8 cellular contexts compared by ENCODE assay signal in the genomic region with DNA sequence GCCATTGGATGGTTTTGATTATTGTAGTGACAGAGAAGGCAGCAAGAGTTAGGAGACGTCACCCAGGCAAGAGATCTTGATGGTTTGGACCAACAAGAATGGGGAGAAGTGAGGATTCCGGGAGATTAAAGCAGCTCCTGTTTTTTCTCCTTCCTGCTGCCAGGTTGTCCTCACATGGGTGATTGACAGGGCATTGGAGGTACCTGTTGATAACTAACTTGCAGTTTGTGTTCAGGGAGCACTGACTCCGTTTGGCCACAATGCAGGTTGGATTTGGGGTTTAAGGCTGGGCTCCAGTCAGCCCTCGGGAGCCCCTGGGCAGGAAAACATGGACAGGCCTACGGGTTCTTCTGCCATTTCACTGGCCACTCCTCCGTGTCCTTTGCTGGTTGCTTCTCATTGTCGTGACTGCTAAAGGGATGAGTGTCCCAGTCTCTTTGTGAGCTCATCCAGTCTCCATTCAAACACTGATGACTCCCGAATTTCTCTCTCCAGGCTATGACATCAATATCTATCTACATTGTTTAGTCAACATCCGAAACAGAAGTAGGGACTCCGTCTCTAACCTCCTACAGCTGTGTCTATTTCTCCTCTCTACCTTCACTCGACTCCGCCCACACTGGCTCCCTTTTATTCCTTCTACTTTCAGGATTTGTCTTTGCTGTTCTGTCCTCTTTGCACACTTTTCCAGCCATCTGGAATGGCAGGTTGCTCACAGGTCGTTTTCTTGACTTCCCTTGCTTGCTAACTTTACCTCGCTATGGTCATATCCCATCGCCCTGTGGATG. TPM values are rescaled to one million over a fixed set of nuclear protein-coding genes. Genes with fewer than 3 reads are reported as not detected.
DNase-seq lines count a peak whose midpoint lies in the region; ATAC-seq and TF ChIP-seq lines count a peak whose summit lies in the region.

No MANE protein-coding gene starts in this region.

- H3K4me1 ChIP-seq in OCI-LY1 (ENCODE audit: insufficient read depth, low read length, severe bottlenecking) (peaks cover 45% of the 10 kb centered on the region), endodermal cell (ENCODE audit: control insufficient read depth, insufficient read depth, low read length) (peaks cover 5% of the 10 kb centered on the region), osteoblast (ENCODE audit: insufficient read depth, low read length) (peaks cover 37% of the 10 kb centered on the region)

- no peak for ATAC-seq in HG03135 (IDR thresholded peaks at IDR 0.05; ENCODE audit: unreplicated experiment)

- WGBS in endodermal cell (ENCODE audit: insufficient coverage in 1 of 2, insufficient read length in 1 of 2), 2 experiments, result 91 to 93% methylated on average over 15 of the region's 15 CpGs

- no peak overlapping the region for H2AFZ ChIP-seq in OCI-LY1 (ENCODE audit: low read length)
- no peak overlapping the region for H2AFZ ChIP-seq in osteoblast (ENCODE audit: low read length)

- H3K27me3 ChIP-seq in OCI-LY1 (ENCODE audit: insufficient read depth, low read length) (no peaks in the 10 kb centered on the region), endodermal cell (ENCODE audit: control insufficient read depth, insufficient read depth, low read length, poor library complexity, severe bottlenecking) (no peaks in the 10 kb centered on the region), osteoblast (ENCODE audit: insufficient read depth, low read length) (no peaks in the 10 kb centered on the region)

- peaks cover 7% of the 10 kb centered on the region for H3K9me3 Mint-ChIP-seq in endodermal cell

- H3K27ac Mint-ChIP-seq in endodermal cell, result peak overlapping the region; percentile 60

- H3K4me3 ChIP-seq in OCI-LY1 (ENCODE audit: low read depth, low read length, poor library complexity, severe bottlenecking), result peak overlapping the region; percentile 81
- H3K4me3 ChIP-seq in endodermal cell (ENCODE audit: low read length), result peak overlapping the region; percentile 91
- peak overlapping the region; percentile 95 for H3K4me3 ChIP-seq in osteoblast (ENCODE audit: insufficient read depth, low read length)

- H3K4me2 ChIP-seq in OCI-LY1 (ENCODE audit: low read length) (peak overlapping the region; percentile 74), osteoblast (ENCODE audit: insufficient read depth, low read length) (peak overlapping the region; percentile 84)

- no peaks in the 10 kb centered on the region for H3F3A ChIP-seq in OCI-LY1 (ENCODE audit: insufficient read depth, low read length)

- H3K36me3 ChIP-seq in OCI-LY1 (ENCODE audit: insufficient read depth, low read length) (peaks cover 6% of the 10 kb centered on the region; the same call in 1 of the 2 replicates), endodermal cell (ENCODE audit: control insufficient read depth, insufficient read depth, low read length) (peaks cover 17% of the 10 kb centered on the region), osteoblast (ENCODE audit: insufficient read depth, low read length) (no peaks in the 10 kb centered on the region)

- H3K9ac ChIP-seq in OCI-LY1 (ENCODE audit: low read length) (peak overlapping the region; percentile 76; the same call in 1 of the 2 replicates), endodermal cell (ENCODE audit: extremely low read depth, low read length, poor library complexity, severe bottlenecking) (peak overlapping the region; percentile 98)

- H3K79me2 ChIP-seq in OCI-LY1 (ENCODE audit: insufficient read depth, low read length), result peaks cover 25% of the 10 kb centered on the region
- H3K79me2 ChIP-seq in osteoblast (ENCODE audit: insufficient read depth, low read length), result peaks cover 38% of the 10 kb centered on the region

- H4K20me1 ChIP-seq in OCI-LY1 (ENCODE audit: insufficient read depth, low read length), result no peaks in the 10 kb centered on the region
- H4K20me1 ChIP-seq in osteoblast (ENCODE audit: insufficient read depth, low read length), result peaks cover 38% of the 10 kb centered on the region

- peaks cover 21% of the 10 kb centered on the region for H3K4me1 Mint-ChIP-seq in endodermal cell

- peak overlapping the region; percentile 86 for H3K4me3 Mint-ChIP-seq in endodermal cell

- peak; percentile 73 for DNase-seq in DMS53 (lab: John Stamatoyannopoulos, UW)
- no peak for DNase-seq in endodermal cell
- DNase-seq in osteoblast (ENCODE audit: insufficient read length, low spot score, missing footprints), result no peak
- DNase-seq in SKM-1 treated with dmso at 0.1 percent for 144 hours (lab: John Stamatoyannopoulos, UW; ENCODE audit: unreplicated experiment), result no peak
- DNase-seq in stimulated activated CD4-positive, alpha-beta T cell treated with anti-CD3 and anti-CD28 coated beads, Interleukin-4, amount 100 ng/mL, for 24 hours, result no peak
- no peak for DNase-seq in OCI-M2 (lab: John Stamatoyannopoulos, UW; ENCODE audit: unreplicated experiment)

- H3K9me2 ChIP-seq in OCI-LY1 (ENCODE audit: low read depth, low read length), result no peaks in the 10 kb centered on the region

- TF ChIP-seq CTCF in OCI-LY1 (IDR thresholded peaks at IDR 0.05; ENCODE audit: low read length) (no peak), endodermal cell (conservative IDR thresholded peaks at IDR 0.05) (no peak), osteoblast (IDR thresholded peaks at IDR 0.05; ENCODE audit: extremely low read depth, low read depth, low read length) (no peak)

- H3K9me3 ChIP-seq in OCI-LY1 (ENCODE audit: low read length) (0 out of 2 replicates have a peak, but pooled peaks cover 3% of the 10 kb centered on the region), endodermal cell (ENCODE audit: control insufficient read depth, low read length) (peaks cover 7% of the 10 kb centered on the region), osteoblast (ENCODE audit: low read depth, low read length) (no peaks in the 10 kb centered on the region)

- no peaks in the 10 kb centered on the region for H3K27me3 Mint-ChIP-seq in endodermal cell (ENCODE audit: insufficient read depth)

- peak overlapping the region; percentile 92 for H3K27ac ChIP-seq in OCI-LY1 (ENCODE audit: low read depth, low read length, poor library complexity, severe bottlenecking)
- H3K27ac ChIP-seq in endodermal cell (ENCODE audit: low read depth, low read length), result no peak overlapping the region
- H3K27ac ChIP-seq in osteoblast (ENCODE audit: low read depth, low read length), result peak overlapping the region; percentile 92

- peaks cover 30% of the 10 kb centered on the region for H3K36me3 Mint-ChIP-seq in endodermal cell (ENCODE audit: low read depth)

RNA-seq across cellular contexts. Expression of a gene that starts 1.3 kb away (rescaled TPM):
- total RNA-seq in endodermal cell (100 to 1,000 TPM; 279 to 287 TPM), osteoblast (39.4 and 43.3 TPM in 2 replicates)
- polyA plus RNA-seq in endodermal cell (2013, experiment 1 of 2), result 359 TPM
- polyA plus RNA-seq in endodermal cell (2013, experiment 2 of 2), result 302 TPM

RNA-seq across cellular contexts. Expression of a gene that starts 17.7 kb away (rescaled TPM):
- 100 to 1,000 TPM; 161 to 163 TPM for total RNA-seq in endodermal cell
- polyA plus RNA-seq in endodermal cell (2013, experiment 1 of 2), result 78.3 TPM
- polyA plus RNA-seq in endodermal cell (2013, experiment 2 of 2), result 66.1 TPM
- 42.1 and 43.8 TPM in 2 replicates for total RNA-seq in osteoblast

RNA-seq across cellular contexts. Expression of a gene that starts 27.5 kb away (rescaled TPM):
- total RNA-seq in endodermal cell, result 10 to 100 TPM; 41.3 to 47.0 TPM
- polyA plus RNA-seq in endodermal cell (2013, experiment 1 of 2), result 29.0 TPM
- 26.6 TPM for polyA plus RNA-seq in endodermal cell (2013, experiment 2 of 2)
- total RNA-seq in osteoblast, result 13.3 and 13.4 TPM in 2 replicates

RNA-seq across cellular contexts. Expression of a gene that starts 27.9 kb away (rescaled TPM):
- total RNA-seq in endodermal cell, result 10 to 100 TPM; 40.7 to 47.3 TPM
- 35.5 TPM for polyA plus RNA-seq in endodermal cell (2013, experiment 1 of 2)
- 29.4 TPM for polyA plus RNA-seq in endodermal cell (2013, experiment 2 of 2)
- 21.4 and 26.5 TPM in 2 replicates for total RNA-seq in osteoblast

RNA-seq across cellular contexts. Expression of a gene that starts 31.5 kb away (rescaled TPM):
- total RNA-seq in endodermal cell (10 to 100 TPM; 89.1 to 90.0 TPM), osteoblast (19.5 and 20.9 TPM in 2 replicates)
- 83.7 TPM for polyA plus RNA-seq in endodermal cell (2013, experiment 1 of 2)
- polyA plus RNA-seq in endodermal cell (2013, experiment 2 of 2), result 73.4 TPM
